In genomic region chr20:39812116-39812515, GRCh38 we compare ENCODE assay signal across 1 cellular context.
TF ChIP-seq lines count a peak whose summit lies in the region.

No MANE protein-coding gene starts in this region.

TF ChIP-seq in SK-N-SH, 30 proteins besides CTCF, POLR2A, EP300 and RAD21 (continued from another document):
- TF ChIP-seq USF1 (IDR thresholded peaks at IDR 0.05; ENCODE audit: borderline replicate concordance, low read depth) (no peak), EZH2phosphoT487 (IDR thresholded peaks at IDR 0.05; ENCODE audit: borderline replicate concordance, low read depth) (no peak), SIN3A (IDR thresholded peaks at IDR 0.05; ENCODE audit: borderline replicate concordance, low read depth, low read length) (no peak), POLR2AphosphoS5 (IDR thresholded peaks at IDR 0.05; ENCODE audit: low read depth, low read length) (no peak), TEAD4 (IDR thresholded peaks at IDR 0.05; ENCODE audit: borderline replicate concordance, insufficient read depth) (no peak), MEF2A (IDR thresholded peaks at IDR 0.05; ENCODE audit: borderline replicate concordance, low read depth) (no peak), FOXM1 (IDR thresholded peaks at IDR 0.05; ENCODE audit: low read depth) (no peak), FOXJ3 (CRISPR knock-in tag; IDR thresholded peaks at IDR 0.05) (no peak), CHD2 (IDR thresholded peaks at IDR 0.05; ENCODE audit: low read length, partially characterized antibody) (no peak), RFX5 (IDR thresholded peaks at IDR 0.05; ENCODE audit: low read length) (no peak), ELF1 (IDR thresholded peaks at IDR 0.05) (no peak)
- TF ChIP-seq, protein P1, sequence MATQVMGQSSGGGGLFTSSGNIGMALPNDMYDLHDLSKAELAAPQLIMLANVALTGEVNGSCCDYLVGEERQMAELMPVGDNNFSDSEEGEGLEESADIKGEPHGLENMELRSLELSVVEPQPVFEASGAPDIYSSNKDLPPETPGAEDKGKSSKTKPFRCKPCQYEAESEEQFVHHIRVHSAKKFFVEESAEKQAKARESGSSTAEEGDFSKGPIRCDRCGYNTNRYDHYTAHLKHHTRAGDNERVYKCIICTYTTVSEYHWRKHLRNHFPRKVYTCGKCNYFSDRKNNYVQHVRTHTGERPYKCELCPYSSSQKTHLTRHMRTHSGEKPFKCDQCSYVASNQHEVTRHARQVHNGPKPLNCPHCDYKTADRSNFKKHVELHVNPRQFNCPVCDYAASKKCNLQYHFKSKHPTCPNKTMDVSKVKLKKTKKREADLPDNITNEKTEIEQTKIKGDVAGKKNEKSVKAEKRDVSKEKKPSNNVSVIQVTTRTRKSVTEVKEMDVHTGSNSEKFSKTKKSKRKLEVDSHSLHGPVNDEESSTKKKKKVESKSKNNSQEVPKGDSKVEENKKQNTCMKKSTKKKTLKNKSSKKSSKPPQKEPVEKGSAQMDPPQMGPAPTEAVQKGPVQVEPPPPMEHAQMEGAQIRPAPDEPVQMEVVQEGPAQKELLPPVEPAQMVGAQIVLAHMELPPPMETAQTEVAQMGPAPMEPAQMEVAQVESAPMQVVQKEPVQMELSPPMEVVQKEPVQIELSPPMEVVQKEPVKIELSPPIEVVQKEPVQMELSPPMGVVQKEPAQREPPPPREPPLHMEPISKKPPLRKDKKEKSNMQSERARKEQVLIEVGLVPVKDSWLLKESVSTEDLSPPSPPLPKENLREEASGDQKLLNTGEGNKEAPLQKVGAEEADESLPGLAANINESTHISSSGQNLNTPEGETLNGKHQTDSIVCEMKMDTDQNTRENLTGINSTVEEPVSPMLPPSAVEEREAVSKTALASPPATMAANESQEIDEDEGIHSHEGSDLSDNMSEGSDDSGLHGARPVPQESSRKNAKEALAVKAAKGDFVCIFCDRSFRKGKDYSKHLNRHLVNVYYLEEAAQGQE (IDR thresholded peaks at IDR 0.05; ENCODE audit: low read depth, low read length) = no peak
